Comparison of ENCODE assay signal across 9 cellular contexts in the genomic region with DNA sequence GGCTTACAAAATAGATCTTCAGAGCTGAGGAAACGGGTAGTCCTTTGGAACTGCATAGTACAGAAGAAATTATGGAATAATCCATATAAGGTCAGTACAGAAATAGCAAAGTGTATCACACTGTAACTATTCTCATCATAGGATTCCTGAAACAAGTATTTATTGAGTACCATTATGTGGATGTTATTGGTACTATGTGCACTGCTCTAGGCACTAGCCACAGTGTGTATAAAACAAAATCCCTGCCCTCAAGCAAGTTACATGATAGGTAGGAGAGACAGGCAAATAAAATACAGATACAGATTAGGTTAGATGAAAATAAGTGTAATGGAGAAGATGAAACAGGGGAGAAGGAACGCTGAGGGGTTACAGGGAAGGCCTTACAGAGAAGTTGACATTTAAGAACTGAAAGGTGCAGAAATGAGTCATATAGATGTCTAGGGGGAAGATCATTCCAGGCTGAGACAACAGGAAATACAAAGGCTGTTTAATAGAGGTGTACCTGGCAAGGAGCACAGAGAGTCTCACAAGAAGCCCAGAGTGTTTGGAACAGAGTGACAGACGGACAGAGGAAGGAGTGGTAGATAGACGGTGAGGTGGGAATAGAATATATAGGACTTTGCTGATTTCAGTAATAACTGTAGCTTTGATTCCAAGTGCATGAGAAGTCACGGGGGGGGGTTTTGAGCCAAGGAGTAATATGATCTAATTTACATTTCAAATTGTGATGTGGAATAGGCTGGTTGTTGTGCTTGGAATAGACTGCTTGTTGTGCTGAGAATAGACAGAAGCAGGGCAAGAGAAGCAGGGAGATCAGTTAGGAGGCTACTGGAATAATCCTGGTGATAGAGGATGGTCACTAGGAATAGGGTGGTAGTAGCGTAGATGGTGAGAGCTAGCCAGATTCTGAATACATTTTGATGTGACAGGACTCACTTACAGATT. TPM values are rescaled to one million over a fixed set of nuclear protein-coding genes. Genes with fewer than 3 reads are reported as not detected.
DNase-seq lines count a peak whose midpoint lies in the region; ATAC-seq and TF ChIP-seq lines count a peak whose summit lies in the region.
"Had no signal": no experiment of that assay in that cellular context is flagged by ENCODE, and none has a peak within 500 bp of the region (broad histone marks: within the 10 kb centered on the region; RNA-seq: fewer than 3 reads in every experiment).

No MANE protein-coding gene starts in this region.

- no peaks in the 10 kb centered on the region for H3K9me3 Mint-ChIP-seq in activated naive CD8-positive, alpha-beta T cell treated with anti-CD3 and anti-CD28 coated beads, Interleukin-2, amount 10 ng/mL, durations not matched to agents 7 days and 5 days
- H3K9me3 Mint-ChIP-seq in osteocyte (ENCODE audit: unreplicated experiment) = no peaks in the 10 kb centered on the region
- no peaks in the 10 kb centered on the region for H3K9me3 Mint-ChIP-seq in T-helper 2 cell treated with Interferon-gamma antibody and Interleukin-4, amounts not matched to agents 5 μg/mL and 100 μg/mL, for 36 hours

- ATAC-seq in GM18867 (IDR thresholded peaks at IDR 0.05; ENCODE audit: unreplicated experiment) (peak; percentile 42), HG02885 (IDR thresholded peaks at IDR 0.05; ENCODE audit: poor library complexity, unreplicated experiment) (peak; percentile 69), HG03280 (IDR thresholded peaks at IDR 0.05; ENCODE audit: unreplicated experiment) (no peak)
- peak; percentile 83 for ATAC-seq in activated naive CD8-positive, alpha-beta T cell treated with anti-CD3 and anti-CD28 coated beads, Interleukin-2, amount 10 ng/mL, durations not matched to agents 7 days and 5 days (ENCODE audit: low read depth)

- H3K4me1 Mint-ChIP-seq in activated naive CD8-positive, alpha-beta T cell treated with anti-CD3 and anti-CD28 coated beads, Interleukin-2, amount 10 ng/mL, durations not matched to agents 7 days and 5 days = peaks cover 15% of the 10 kb centered on the region
- peaks cover 50% of the 10 kb centered on the region for H3K4me1 Mint-ChIP-seq in osteocyte (ENCODE audit: unreplicated experiment)
- H3K4me1 Mint-ChIP-seq in T-helper 2 cell treated with Interferon-gamma antibody and Interleukin-4, amounts not matched to agents 5 μg/mL and 100 μg/mL, for 36 hours (ENCODE audit: low read depth) = peaks cover 15% of the 10 kb centered on the region

- no peak overlapping the region for H3K4me3 Mint-ChIP-seq in activated naive CD8-positive, alpha-beta T cell treated with anti-CD3 and anti-CD28 coated beads, Interleukin-2, amount 10 ng/mL, durations not matched to agents 7 days and 5 days
- no peak overlapping the region for H3K4me3 Mint-ChIP-seq in osteocyte (ENCODE audit: unreplicated experiment)
- no peak overlapping the region for H3K4me3 Mint-ChIP-seq in T-helper 2 cell treated with Interferon-gamma antibody and Interleukin-4, amounts not matched to agents 5 μg/mL and 100 μg/mL, for 36 hours

- H3K36me3 Mint-ChIP-seq in activated naive CD8-positive, alpha-beta T cell treated with anti-CD3 and anti-CD28 coated beads, Interleukin-2, amount 10 ng/mL, durations not matched to agents 7 days and 5 days = peaks cover 17% of the 10 kb centered on the region
- H3K36me3 Mint-ChIP-seq in osteocyte (ENCODE audit: unreplicated experiment) = peaks cover 35% of the 10 kb centered on the region
- H3K36me3 Mint-ChIP-seq in T-helper 2 cell treated with Interferon-gamma antibody and Interleukin-4, amounts not matched to agents 5 μg/mL and 100 μg/mL, for 36 hours (ENCODE audit: low read depth) = peaks cover 23% of the 10 kb centered on the region

- peak overlapping the region; percentile 5 for H3K27ac Mint-ChIP-seq in activated naive CD8-positive, alpha-beta T cell treated with anti-CD3 and anti-CD28 coated beads, Interleukin-2, amount 10 ng/mL, durations not matched to agents 7 days and 5 days
- H3K27ac Mint-ChIP-seq in osteocyte (ENCODE audit: unreplicated experiment) = peak overlapping the region; percentile 89
- H3K27ac Mint-ChIP-seq in T-helper 2 cell treated with Interferon-gamma antibody and Interleukin-4, amounts not matched to agents 5 μg/mL and 100 μg/mL, for 36 hours = no peak overlapping the region

- no peaks in the 10 kb centered on the region for H3K27me3 Mint-ChIP-seq in activated naive CD8-positive, alpha-beta T cell treated with anti-CD3 and anti-CD28 coated beads, Interleukin-2, amount 10 ng/mL, durations not matched to agents 7 days and 5 days
- H3K27me3 Mint-ChIP-seq in osteocyte (ENCODE audit: unreplicated experiment) = no peaks in the 10 kb centered on the region
- H3K27me3 Mint-ChIP-seq in T-helper 2 cell treated with Interferon-gamma antibody and Interleukin-4, amounts not matched to agents 5 μg/mL and 100 μg/mL, for 36 hours (ENCODE audit: low read depth) = no peaks in the 10 kb centered on the region

- no peak for TF ChIP-seq CTCF in osteocyte (IDR thresholded peaks at IDR 0.05)

- POLR2A ChIA-PET in activated naive CD8-positive, alpha-beta T cell treated with anti-CD3 and anti-CD28 coated beads, Interleukin-2, amount 10 ng/mL, durations not matched to agents 7 days and 5 days (lab: Charles Lee) = interaction anchor here (0.6 to 1.5 kb wide), 3 partner anchors 13 to 14 kb away, joined by 3 to 5 read pairs (median 4); a partner anchor contains a TSS

- DNase-seq in activated naive CD8-positive, alpha-beta T cell treated with anti-CD3 and anti-CD28 coated beads, Interleukin-2, amount 10 ng/mL, durations not matched to agents 7 days and 5 days = no peak
- DNase-seq in osteocyte (ENCODE audit: extremely low spot score, unreplicated experiment) (no peak), activated gamma-delta T cell (lab: John Stamatoyannopoulos, UW) (no peak), NCI-H510A (lab: John Stamatoyannopoulos, UW) (no peak)
- DNase-seq in T-helper 2 cell treated with Interferon-gamma antibody and Interleukin-4, amounts not matched to agents 5 μg/mL and 100 μg/mL, for 36 hours (ENCODE audit: low spot score) = no peak
- DNase-seq: NCI-H2171 treated with DMSO at 0.1 percent for 48 hours had no signal

RNA-seq across cellular contexts. Expression of a gene that starts 13.7 kb away (rescaled TPM):
- total RNA-seq in activated naive CD8-positive, alpha-beta T cell treated with anti-CD3 and anti-CD28 coated beads, Interleukin-2, amount 10 ng/mL, durations not matched to agents 7 days and 5 days = 10 to 100 TPM; 13.6 to 13.8 TPM
- 28.7 and 30.0 TPM in 2 replicates for total RNA-seq in osteocyte

RNA-seq across cellular contexts. Expression of a gene that starts 41.2 kb away (rescaled TPM):
- total RNA-seq in activated naive CD8-positive, alpha-beta T cell treated with anti-CD3 and anti-CD28 coated beads, Interleukin-2, amount 10 ng/mL, durations not matched to agents 7 days and 5 days = not detected
- 1.5 and 2.1 TPM in 2 replicates for total RNA-seq in osteocyte
